28 cellular contexts compared by ENCODE assay signal in the genomic region with DNA sequence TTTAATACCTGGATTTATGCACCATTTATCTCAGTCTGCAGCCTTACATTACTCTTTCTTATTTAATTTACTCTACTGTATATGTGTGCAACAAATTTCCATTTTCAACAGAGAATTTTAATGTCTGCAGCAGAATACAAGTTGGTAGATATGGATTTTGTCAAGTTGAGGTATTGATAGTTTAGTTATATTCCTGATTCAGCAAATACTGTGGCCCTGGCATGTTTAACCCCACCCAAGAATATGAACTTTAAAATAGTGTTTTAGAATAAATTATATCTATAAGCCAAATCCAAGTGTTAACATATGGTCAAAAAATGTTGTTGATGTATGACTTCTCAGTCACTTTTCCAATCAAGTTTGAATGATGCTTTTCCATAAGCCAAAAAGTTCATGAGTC.
"Had no signal": no experiment of that assay in that cellular context is flagged by ENCODE, and none has a peak within 500 bp of the region (broad histone marks: within the 10 kb centered on the region; RNA-seq: fewer than 3 reads in every experiment).

No MANE protein-coding gene starts in this region.

- H3K27ac ChIP-seq: colonic mucosa, coronary artery, dorsolateral prefrontal cortex, epithelial cell of prostate, esophagus muscularis mucosa, esophagus squamous epithelium, foreskin keratinocyte, gastrocnemius medialis, gastroesophageal sphincter, heart left ventricle, heart right ventricle had no signal

- H3K9me3 ChIP-seq: colonic mucosa, esophagus muscularis mucosa, esophagus squamous epithelium, gastrocnemius medialis, gastroesophageal sphincter, heart left ventricle had no signal

- H3K27me3 ChIP-seq: colonic mucosa, esophagus muscularis mucosa, esophagus squamous epithelium, foreskin keratinocyte, gastrocnemius medialis, gastroesophageal sphincter, heart left ventricle, heart right ventricle had no signal

- DNase-seq: colonic mucosa; cortex of kidney; dermis blood vessel endothelial cell; dorsolateral prefrontal cortex; effector CD4-positive, alpha-beta T cell; effector CD8-positive, alpha-beta T cell; effector memory CD4-positive, alpha-beta T cell; effector memory CD8-positive, alpha-beta T cell; endodermal cell; erythroblast; esophagus squamous epithelium; foreskin fibroblast; foreskin keratinocyte; foreskin melanocyte; gastrocnemius medialis; glutamatergic neuron; head of caudate nucleus; heart left ventricle; heart right ventricle had no signal

- H3K36me3 ChIP-seq: colonic mucosa, esophagus muscularis mucosa, esophagus squamous epithelium, gastrocnemius medialis, gastroesophageal sphincter, heart left ventricle, heart right ventricle had no signal

- H3K4me1 ChIP-seq: colonic mucosa, esophagus muscularis mucosa, esophagus squamous epithelium, foreskin keratinocyte, gastrocnemius medialis, gastroesophageal sphincter, heart left ventricle, heart right ventricle had no signal

- ATAC-seq: effector memory CD8-positive, alpha-beta T cell; esophagus mucosa; foreskin keratinocyte; gastrocnemius medialis; gastroesophageal sphincter; heart left ventricle; heart right ventricle had no signal

- FAIRE-seq: colon, endometrium, endothelial cell of umbilical vein, frontal cortex had no signal

- H3K4me3 ChIP-seq: colonic mucosa, coronary artery, dorsolateral prefrontal cortex, esophagus muscularis mucosa, esophagus squamous epithelium, gastrocnemius medialis, gastroesophageal sphincter, heart left ventricle, heart right ventricle had no signal
